Comparison of ENCODE assay signal across 8 cellular contexts in the genomic region with DNA sequence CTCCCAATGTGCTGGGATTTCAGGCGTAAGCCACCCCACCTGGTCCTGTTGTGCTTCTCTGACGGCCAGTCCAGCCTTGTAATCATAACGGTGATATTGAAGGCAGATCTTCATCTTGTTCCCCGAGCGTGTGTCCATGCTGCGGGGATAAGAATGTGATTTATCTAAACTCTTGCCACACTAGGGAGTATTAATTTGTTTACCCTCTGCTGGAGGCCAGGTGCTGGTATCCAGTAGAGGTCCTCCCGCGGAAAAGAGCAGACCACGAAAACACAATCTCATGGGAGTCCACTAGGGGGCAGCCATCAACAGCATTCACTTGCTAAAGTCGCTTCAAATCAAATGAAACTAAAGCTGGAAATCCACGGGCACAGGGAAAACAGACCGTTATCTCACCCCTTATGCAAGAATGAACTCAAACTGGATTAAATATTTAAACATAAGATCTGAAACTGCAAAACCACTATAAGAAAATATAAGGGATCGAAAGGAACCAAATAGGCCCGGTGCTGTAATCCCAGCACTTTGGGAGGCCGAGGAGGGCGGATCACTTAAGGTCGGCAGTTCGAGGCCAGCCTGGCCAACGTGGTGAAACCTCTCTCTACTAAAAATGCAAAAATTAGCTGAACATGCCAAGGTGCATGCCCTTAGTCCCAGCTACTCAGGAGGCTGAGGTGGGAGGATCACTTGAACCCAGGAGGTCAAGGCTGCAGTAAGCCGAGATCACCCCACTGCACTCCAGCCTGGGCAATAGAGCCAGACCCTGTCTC. TPM values are rescaled to one million over a fixed set of nuclear protein-coding genes. Genes with fewer than 3 reads are reported as not detected.
A peak's percentile ranks its signal among the peaks of the same experiment; 100 is the strongest.
DNase-seq lines count a peak whose midpoint lies in the region; ATAC-seq and TF ChIP-seq lines count a peak whose summit lies in the region.

No MANE protein-coding gene starts in this region.

- H3K36me3 ChIP-seq in gastroesophageal sphincter (no peaks in the 10 kb centered on the region), testis (ENCODE audit: low read depth, missing control alignments) (no peaks in the 10 kb centered on the region)

- H3K4me3 ChIP-seq in gastroesophageal sphincter (peak overlapping the region in 1 of 2 donors; percentile 30), testis (no peak overlapping the region)

- H3K36me3 Mint-ChIP-seq in activated naive CD4-positive, alpha-beta T cell treated with anti-CD3 and anti-CD28 coated beads for 36 hours (ENCODE audit: low read depth), result no peaks in the 10 kb centered on the region
- H3K36me3 Mint-ChIP-seq in osteocyte (ENCODE audit: unreplicated experiment), result no peaks in the 10 kb centered on the region

- H3K4me1 ChIP-seq in gastroesophageal sphincter (peaks cover 0 to 9% (median 0%) of the 10 kb centered on the region in 3 donors), testis (no peaks in the 10 kb centered on the region)

- intact Hi-C loops in activated naive CD4-positive, alpha-beta T cell treated with anti-CD3 and anti-CD28 coated beads for 36 hours (cut with micrococcal nuclease), result loop anchor here (1.0 to 10.0 kb wide), 3 partner anchors 172 to 708 kb away; no protein-coding TSS in a partner anchor
- intact Hi-C loops in testis (cut with DNase I; ENCODE audit: low total_unique reads), result no loop called here

- 14 to 33% methylated on average over 6 to 16 of the region's 20 CpGs for WGBS in gastroesophageal sphincter (ENCODE audit: low coverage in 1 of 2), 2 donors
- WGBS in testis, 2 donors, result 23 to 35% methylated on average over 20 of the region's 20 CpGs

- peaks cover 4% of the 10 kb centered on the region for H3K4me1 Mint-ChIP-seq in activated naive CD4-positive, alpha-beta T cell treated with anti-CD3 and anti-CD28 coated beads for 36 hours (ENCODE audit: low read depth)
- H3K4me1 Mint-ChIP-seq in osteocyte (ENCODE audit: unreplicated experiment), result peaks cover 2% of the 10 kb centered on the region

- ATAC-seq in SK-N-SH treated with all-trans-retinoic acid at 6 μM for 48 hours, result peak; percentile 95
- ATAC-seq in gastroesophageal sphincter, result peak; percentile 87
- ATAC-seq in HG03432 (IDR thresholded peaks at IDR 0.05; ENCODE audit: unreplicated experiment), result no peak

- H3K27ac ChIP-seq in gastroesophageal sphincter (peak overlapping the region in 2 of 4 donors; percentile 49 to 55), testis (peak overlapping the region in 1 of 2 donors; percentile 28)

- no peak for TF ChIP-seq POLR2A in gastroesophageal sphincter (IDR thresholded peaks at IDR 0.05)
- TF ChIP-seq POLR2A in testis (IDR thresholded peaks at IDR 0.05), result no peak

- peak; percentile 85 to 92 (median 90) for TF ChIP-seq CTCF in gastroesophageal sphincter (IDR thresholded peaks at IDR 0.05)
- peak; percentile 93 for TF ChIP-seq CTCF in osteocyte (IDR thresholded peaks at IDR 0.05)
- TF ChIP-seq CTCF in testis (IDR thresholded peaks at IDR 0.05), result peak; percentile 64 to 90 (median 87)

- H3K27me3 ChIP-seq in gastroesophageal sphincter (no peaks in the 10 kb centered on the region), testis (no peaks in the 10 kb centered on the region)

- H3K27ac Mint-ChIP-seq in activated naive CD4-positive, alpha-beta T cell treated with anti-CD3 and anti-CD28 coated beads for 36 hours, result peak overlapping the region; percentile 36
- no peak overlapping the region for H3K27ac Mint-ChIP-seq in osteocyte (ENCODE audit: unreplicated experiment)

- no peaks in the 10 kb centered on the region for H3K9me3 Mint-ChIP-seq in activated naive CD4-positive, alpha-beta T cell treated with anti-CD3 and anti-CD28 coated beads for 36 hours
- no peaks in the 10 kb centered on the region for H3K9me3 Mint-ChIP-seq in osteocyte (ENCODE audit: unreplicated experiment)

- CTCF ChIA-PET in activated naive CD4-positive, alpha-beta T cell treated with anti-CD3 and anti-CD28 coated beads for 36 hours (lab: Charles Lee), result interaction anchor here (0.6 to 4.2 kb wide), 19 partner anchors 8 to 620 kb away, joined by 3 to 20 read pairs (median 3); partner anchors contain the start of gene RBBP6

- no peak for TF ChIP-seq EP300 in gastroesophageal sphincter (IDR thresholded peaks at IDR 0.05)

- peak overlapping the region; percentile 46 for H3K4me3 Mint-ChIP-seq in activated naive CD4-positive, alpha-beta T cell treated with anti-CD3 and anti-CD28 coated beads for 36 hours
- peak overlapping the region; percentile 38 for H3K4me3 Mint-ChIP-seq in osteocyte (ENCODE audit: unreplicated experiment)

- H3K27me3 Mint-ChIP-seq in activated naive CD4-positive, alpha-beta T cell treated with anti-CD3 and anti-CD28 coated beads for 36 hours (ENCODE audit: low read depth), result no peaks in the 10 kb centered on the region
- peaks cover 16% of the 10 kb centered on the region for H3K27me3 Mint-ChIP-seq in osteocyte (ENCODE audit: unreplicated experiment)

- DNase-seq in EH (ENCODE audit: low read depth) (peak; percentile 83), NAMALWA (ENCODE audit: low spot score) (peak; percentile 76), osteocyte (ENCODE audit: extremely low spot score, unreplicated experiment) (peak; percentile 91), testis (peak; percentile 94)
- peak; percentile 91 for DNase-seq in activated naive CD4-positive, alpha-beta T cell treated with anti-CD3 and anti-CD28 coated beads for 36 hours

- H3K9me3 ChIP-seq in gastroesophageal sphincter, result no peaks in the 10 kb centered on the region
- no peaks in the 10 kb centered on the region for H3K9me3 ChIP-seq in testis

TF ChIP-seq in SK-N-SH treated with all-trans-retinoic acid at 6 μM for 48 hours, 23 proteins besides CTCF, POLR2A, EP300 and RAD21:
- no peak for TF ChIP-seq PPARA (CRISPR knock-in tag; IDR thresholded peaks at IDR 0.05; ENCODE audit: borderline replicate concordance)
- TF ChIP-seq ESRRG (CRISPR knock-in tag; IDR thresholded peaks at IDR 0.05), result no peak
- no peak for TF ChIP-seq GLIS3 (CRISPR knock-in tag; IDR thresholded peaks at IDR 0.05)
- TF ChIP-seq SNAI2 (CRISPR knock-in tag; IDR thresholded peaks at IDR 0.05), result no peak
- no peak for TF ChIP-seq ZFP3 (CRISPR knock-in tag; IDR thresholded peaks at IDR 0.05)
- TF ChIP-seq, protein P1, sequence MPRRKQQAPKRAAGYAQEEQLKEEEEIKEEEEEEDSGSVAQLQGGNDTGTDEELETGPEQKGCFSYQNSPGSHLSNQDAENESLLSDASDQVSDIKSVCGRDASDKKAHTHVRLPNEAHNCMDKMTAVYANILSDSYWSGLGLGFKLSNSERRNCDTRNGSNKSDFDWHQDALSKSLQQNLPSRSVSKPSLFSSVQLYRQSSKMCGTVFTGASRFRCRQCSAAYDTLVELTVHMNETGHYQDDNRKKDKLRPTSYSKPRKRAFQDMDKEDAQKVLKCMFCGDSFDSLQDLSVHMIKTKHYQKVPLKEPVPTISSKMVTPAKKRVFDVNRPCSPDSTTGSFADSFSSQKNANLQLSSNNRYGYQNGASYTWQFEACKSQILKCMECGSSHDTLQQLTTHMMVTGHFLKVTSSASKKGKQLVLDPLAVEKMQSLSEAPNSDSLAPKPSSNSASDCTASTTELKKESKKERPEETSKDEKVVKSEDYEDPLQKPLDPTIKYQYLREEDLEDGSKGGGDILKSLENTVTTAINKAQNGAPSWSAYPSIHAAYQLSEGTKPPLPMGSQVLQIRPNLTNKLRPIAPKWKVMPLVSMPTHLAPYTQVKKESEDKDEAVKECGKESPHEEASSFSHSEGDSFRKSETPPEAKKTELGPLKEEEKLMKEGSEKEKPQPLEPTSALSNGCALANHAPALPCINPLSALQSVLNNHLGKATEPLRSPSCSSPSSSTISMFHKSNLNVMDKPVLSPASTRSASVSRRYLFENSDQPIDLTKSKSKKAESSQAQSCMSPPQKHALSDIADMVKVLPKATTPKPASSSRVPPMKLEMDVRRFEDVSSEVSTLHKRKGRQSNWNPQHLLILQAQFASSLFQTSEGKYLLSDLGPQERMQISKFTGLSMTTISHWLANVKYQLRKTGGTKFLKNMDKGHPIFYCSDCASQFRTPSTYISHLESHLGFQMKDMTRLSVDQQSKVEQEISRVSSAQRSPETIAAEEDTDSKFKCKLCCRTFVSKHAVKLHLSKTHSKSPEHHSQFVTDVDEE (CRISPR knock-in tag; IDR thresholded peaks at IDR 0.05), result no peak
- TF ChIP-seq, protein P2, sequence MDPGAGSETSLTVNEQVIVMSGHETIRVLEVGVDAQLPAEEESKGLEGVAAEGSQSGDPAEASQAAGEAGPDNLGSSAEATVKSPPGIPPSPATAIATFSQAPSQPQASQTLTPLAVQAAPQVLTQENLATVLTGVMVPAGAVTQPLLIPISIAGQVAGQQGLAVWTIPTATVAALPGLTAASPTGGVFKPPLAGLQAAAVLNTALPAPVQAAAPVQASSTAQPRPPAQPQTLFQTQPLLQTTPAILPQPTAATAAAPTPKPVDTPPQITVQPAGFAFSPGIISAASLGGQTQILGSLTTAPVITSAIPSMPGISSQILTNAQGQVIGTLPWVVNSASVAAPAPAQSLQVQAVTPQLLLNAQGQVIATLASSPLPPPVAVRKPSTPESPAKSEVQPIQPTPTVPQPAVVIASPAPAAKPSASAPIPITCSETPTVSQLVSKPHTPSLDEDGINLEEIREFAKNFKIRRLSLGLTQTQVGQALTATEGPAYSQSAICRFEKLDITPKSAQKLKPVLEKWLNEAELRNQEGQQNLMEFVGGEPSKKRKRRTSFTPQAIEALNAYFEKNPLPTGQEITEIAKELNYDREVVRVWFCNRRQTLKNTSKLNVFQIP (CRISPR knock-in tag; IDR thresholded peaks at IDR 0.05; ENCODE audit: borderline replicate concordance, low read depth), result no peak
- TF ChIP-seq, protein P3, sequence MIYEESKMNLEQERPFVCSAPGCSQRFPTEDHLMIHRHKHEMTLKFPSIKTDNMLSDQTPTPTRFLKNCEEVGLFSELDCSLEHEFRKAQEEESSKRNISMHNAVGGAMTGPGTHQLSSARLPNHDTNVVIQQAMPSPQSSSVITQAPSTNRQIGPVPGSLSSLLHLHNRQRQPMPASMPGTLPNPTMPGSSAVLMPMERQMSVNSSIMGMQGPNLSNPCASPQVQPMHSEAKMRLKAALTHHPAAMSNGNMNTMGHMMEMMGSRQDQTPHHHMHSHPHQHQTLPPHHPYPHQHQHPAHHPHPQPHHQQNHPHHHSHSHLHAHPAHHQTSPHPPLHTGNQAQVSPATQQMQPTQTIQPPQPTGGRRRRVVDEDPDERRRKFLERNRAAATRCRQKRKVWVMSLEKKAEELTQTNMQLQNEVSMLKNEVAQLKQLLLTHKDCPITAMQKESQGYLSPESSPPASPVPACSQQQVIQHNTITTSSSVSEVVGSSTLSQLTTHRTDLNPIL (CRISPR knock-in tag; IDR thresholded peaks at IDR 0.05; ENCODE audit: low read depth), result no peak
- TF ChIP-seq ARNTL (CRISPR knock-in tag; IDR thresholded peaks at IDR 0.05; ENCODE audit: borderline replicate concordance, low read depth), result no peak
- no peak for TF ChIP-seq TOX (CRISPR knock-in tag; IDR thresholded peaks at IDR 0.05; ENCODE audit: borderline replicate concordance)
- no peak for TF ChIP-seq BACH2 (CRISPR knock-in tag; IDR thresholded peaks at IDR 0.05; ENCODE audit: borderline replicate concordance)
- TF ChIP-seq RARB (CRISPR knock-in tag; IDR thresholded peaks at IDR 0.05), result no peak

RNA-seq across cellular contexts. Expression of gene RBBP6, which starts 22.3 kb away (rescaled TPM):
- 10 to 100 TPM; 64.4 to 65.0 TPM for total RNA-seq in activated naive CD4-positive, alpha-beta T cell treated with anti-CD3 and anti-CD28 coated beads for 36 hours
- 100 to 1,000 TPM in 1 of 4 donors, 10 to 100 TPM in 3; 46.0 to 134 (median 66.1) TPM for total RNA-seq in gastroesophageal sphincter
- total RNA-seq in osteocyte, result 43.6 and 54.6 TPM in 2 replicates
- total RNA-seq in testis, result 100 to 1,000 TPM; 112 to 126 TPM
- polyA plus RNA-seq in testis (ENCODE audit: insufficient read depth, low read depth, low replicate concordance), result 43.3 TPM
